ENCODE assay signal across 8 cellular contexts in the genomic region with DNA sequence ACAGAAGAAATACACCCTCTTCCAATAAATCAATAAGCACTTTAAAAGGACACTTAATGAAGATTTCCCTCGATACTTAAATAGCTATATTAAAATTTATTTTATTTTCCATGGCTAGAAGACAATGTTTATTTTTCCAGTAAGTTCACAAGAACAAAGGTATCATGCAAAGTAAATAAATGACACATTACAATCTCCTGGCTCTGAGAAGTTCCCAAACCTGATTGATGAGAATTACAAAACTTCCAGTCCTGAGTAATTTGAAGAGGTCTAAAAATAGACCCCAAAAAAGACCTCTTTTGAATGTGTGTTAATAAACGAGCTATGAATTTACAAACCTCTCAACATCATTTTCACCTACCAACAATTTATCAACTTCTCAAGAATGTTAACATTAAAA. TPM values are rescaled to one million over a fixed set of nuclear protein-coding genes. Genes with fewer than 3 reads are reported as not detected.
DNase-seq lines count a peak whose midpoint lies in the region; ATAC-seq and TF ChIP-seq lines count a peak whose summit lies in the region.

No MANE protein-coding gene starts in this region.

- ATAC-seq in HG03460 (IDR thresholded peaks at IDR 0.05; ENCODE audit: unreplicated experiment): no peak
- ATAC-seq in HG02763 (IDR thresholded peaks at IDR 0.05; ENCODE audit: unreplicated experiment): no peak
- ATAC-seq in GM19452 (IDR thresholded peaks at IDR 0.05; ENCODE audit: unreplicated experiment): no peak

- in situ Hi-C loops in KBM-7 (cut with MboI; ENCODE audit: low pct_unique_long_range_greater_than_20kb, low sequenced_read_pairs): no loop called here

- peaks cover 12% of the 10 kb centered on the region; the same call in 1 of the 2 replicates for H3K4me1 ChIP-seq in HUES64 (ENCODE audit: insufficient read depth, low read length)
- H3K4me1 ChIP-seq in breast epithelium: peaks cover 0 to 8% of the 10 kb centered on the region in 2 donors
- H3K4me1 ChIP-seq in mucosa of stomach (ENCODE audit: control insufficient read depth, insufficient read depth, low read length): peaks cover 8% of the 10 kb centered on the region

- POLR2A ChIA-PET in AG04449 (lab: Yijun Ruan, JAX): no interaction called here

- H3K9ac ChIP-seq in HUES64 (ENCODE audit: low read depth, low read length) (peak overlapping the region; percentile 96; the same call in 1 of the 2 replicates), mucosa of stomach (ENCODE audit: low read length) (peak overlapping the region; percentile 90)

- no peak overlapping the region for H3K27ac ChIP-seq in HUES64 (ENCODE audit: low read depth, low read length)
- H3K27ac ChIP-seq in breast epithelium: peak overlapping the region; percentile 95 to 97

- peak overlapping the region; percentile 95 for H3K4me3 ChIP-seq in AG04449 (ENCODE audit: low read depth, low read length)
- H3K4me3 ChIP-seq in HUES64 (ENCODE audit: low read length): peak overlapping the region; percentile 96
- peak overlapping the region in 2 of 3 donors; percentile 89 to 95 for H3K4me3 ChIP-seq in breast epithelium
- peak overlapping the region; percentile 86 for H3K4me3 ChIP-seq in mucosa of stomach (ENCODE audit: low read length)

- CTCF ChIA-PET in AG04449 (lab: Yijun Ruan, JAX): interaction anchor here (1.2 to 2.1 kb wide), 2 partner anchors 17 to 134 kb away, joined by 3 to 5 read pairs; no protein-coding TSS in a partner anchor

- no peak for TF ChIP-seq POLR2A in breast epithelium (IDR thresholded peaks at IDR 0.05)

- no peak for TF ChIP-seq CTCF in AG04449 (IDR thresholded peaks at IDR 0.05; ENCODE audit: insufficient read depth, low read length, missing control alignments)
- no peak for TF ChIP-seq CTCF in breast epithelium (IDR thresholded peaks at IDR 0.05)

- WGBS in HUES64: no CpG with 5 or more reads among the region's 2 CpGs

- H3K9me3 ChIP-seq in HUES64 (ENCODE audit: insufficient read depth, low read depth, low read length): no peaks in the 10 kb centered on the region
- no peaks in the 10 kb centered on the region for H3K9me3 ChIP-seq in breast epithelium
- H3K9me3 ChIP-seq in mucosa of stomach (ENCODE audit: control insufficient read depth, low read length): no peaks in the 10 kb centered on the region

- intact Hi-C loops in breast epithelium (cut with DNase I; ENCODE audit: low total_unique reads): loop anchor here (1.0 kb wide), 1 partner anchor 9 kb away; no protein-coding TSS in a partner anchor

- no peak for DNase-seq in AG04449 (ENCODE audit: low read depth, low spot score)
- no peak for DNase-seq in breast epithelium (ENCODE audit: low spot score in 2 of 2)
- DNase-seq in KBM-7: no peak

- H3K36me3 ChIP-seq in HUES64 (ENCODE audit: insufficient read depth, low read length) (no peaks in the 10 kb centered on the region), breast epithelium (no peaks in the 10 kb centered on the region), mucosa of stomach (ENCODE audit: control insufficient read depth, insufficient read depth, low read length) (no peaks in the 10 kb centered on the region)

- H3K27me3 ChIP-seq in HUES64 (ENCODE audit: insufficient read depth, low read length) (no peaks in the 10 kb centered on the region), breast epithelium (no peaks in the 10 kb centered on the region), mucosa of stomach (ENCODE audit: control insufficient read depth, insufficient read depth, low read length) (no peaks in the 10 kb centered on the region)

RNA-seq across cellular contexts. Expression of a gene that starts 1.5 kb away (rescaled TPM):
- polyA plus RNA-seq in HUES64 (2013, experiment 1 of 2): 11.8 TPM
- polyA plus RNA-seq in HUES64 (2013, experiment 2 of 2): 16.4 TPM
- total RNA-seq in breast epithelium: 10 to 100 TPM; 25.1 to 58.2 (median 31.5) TPM

RNA-seq across cellular contexts. Expression of a gene that starts 2.1 kb away (rescaled TPM):
- 2.3 TPM for polyA plus RNA-seq in HUES64 (2013, experiment 1 of 2)
- 3.0 TPM for polyA plus RNA-seq in HUES64 (2013, experiment 2 of 2)
- 10 to 100 TPM in 1 of 3 donors, 1 to 10 TPM in 2; 8.2 to 16.2 (median 9.3) TPM for total RNA-seq in breast epithelium

RNA-seq across cellular contexts. Expression of a gene that starts 49.7 kb away (rescaled TPM):
- 9.3 TPM for polyA plus RNA-seq in HUES64 (2013, experiment 1 of 2)
- polyA plus RNA-seq in HUES64 (2013, experiment 2 of 2): 12.8 TPM
- 10 to 100 TPM in 1 of 3 donors, 1 to 10 TPM in 2; 7.0 to 16.8 (median 9.2) TPM for total RNA-seq in breast epithelium
